In genomic region chr14:89067293-89067972, GRCh38 we compare ENCODE assay signal across 21 cellular contexts.
DNase-seq lines count a peak whose midpoint lies in the region; ATAC-seq, FAIRE-seq and TF ChIP-seq lines count a peak whose summit lies in the region.
"Had no signal": no experiment of that assay in that cellular context is flagged by ENCODE, and none has a peak within 500 bp of the region (broad histone marks: within the 10 kb centered on the region; RNA-seq: fewer than 3 reads in every experiment).

No MANE protein-coding gene starts in this region.

- no peaks in the 10 kb centered on the region for H3K9me3 Mint-ChIP-seq in activated naive CD8-positive, alpha-beta T cell treated with anti-CD3 and anti-CD28 coated beads, Interleukin-2, amount 50 U/mL, for 24 hours

- no peak overlapping the region for H3K4me3 ChIP-seq in Jurkat, Clone E6-1 (ENCODE audit: low read length)
- H3K4me3 ChIP-seq in small intestine (ENCODE audit: low read depth in 1 of 2, low read length in 2 of 2), result no peak overlapping the region
- H3K4me3 ChIP-seq: body of pancreas, GM23248, lower lobe of right lung, right lobe of liver, tibial artery had no signal

- peaks cover 31% of the 10 kb centered on the region for H3K27me3 Mint-ChIP-seq in activated naive CD8-positive, alpha-beta T cell treated with anti-CD3 and anti-CD28 coated beads, Interleukin-2, amount 50 U/mL, for 24 hours

- no peak overlapping the region for H3K27ac Mint-ChIP-seq in activated naive CD8-positive, alpha-beta T cell treated with anti-CD3 and anti-CD28 coated beads, Interleukin-2, amount 50 U/mL, for 24 hours

- ATAC-seq in activated naive CD8-positive, alpha-beta T cell treated with anti-CD3 and anti-CD28 coated beads, Interleukin-2, amount 50 U/mL, for 24 hours, result peak; percentile 92
- ATAC-seq in foreskin keratinocyte (no peak), GM18861 (IDR thresholded peaks at IDR 0.05; ENCODE audit: unreplicated experiment) (no peak)
- ATAC-seq: body of pancreas, lower lobe of right lung, right lobe of liver had no signal

- TF ChIP-seq CTCF in foreskin keratinocyte (conservative IDR thresholded peaks at IDR 0.05), result no peak

- no peak for FAIRE-seq in small intestine (lab: Jason Lieb, UNC)

- H3K27ac ChIP-seq in small intestine (ENCODE audit: low read depth in 1 of 2, low read length in 1 of 2) (no peak overlapping the region), foreskin keratinocyte (no peak overlapping the region)
- H3K27ac ChIP-seq: body of pancreas, GM23248, lower lobe of right lung, right lobe of liver, tibial artery had no signal

- peak; percentile 6 for DNase-seq in activated gamma-delta T cell treated with Interleukin-2 at 50 U/mL for 16 hours
- no peak for DNase-seq in activated gamma-delta T cell (lab: John Stamatoyannopoulos, UW)
- peak; percentile 87 for DNase-seq in Jurkat, Clone E6-1 (ENCODE audit: low read depth, low spot score)
- peak; percentile 3 for DNase-seq in activated naive CD8-positive, alpha-beta T cell treated with anti-CD3 and anti-CD28 coated beads, Interleukin-2, amount 50 U/mL, for 24 hours
- peak; percentile 56 for DNase-seq in small intestine
- no peak for DNase-seq in foreskin keratinocyte
- DNase-seq in occipital lobe (lab: John Stamatoyannopoulos, UW), result no peak
- DNase-seq: activated naive CD4-positive, alpha-beta T cell treated with anti-CD3 and anti-CD28 coated beads, Interleukin-2, amount 50 U/mL, for 16 hours; body of pancreas; cortex of kidney; GM23248; islet precursor cell; Kasumi-1; lower lobe of right lung; NCI-H1105 treated with DMSO at 0.1 percent for 48 hours; NCI-H524 treated with DMSO at 0.1 percent for 48 hours; right lobe of liver; SHP77; stimulated activated naive CD4-positive, alpha-beta T cell; tibial artery had no signal

- H3K4me1 ChIP-seq in small intestine (ENCODE audit: control insufficient read depth in 2 of 2, insufficient read depth in 1 of 2, low read depth in 1 of 2, low read length in 1 of 2) (no peaks in the 10 kb centered on the region), foreskin keratinocyte (no peaks in the 10 kb centered on the region)
- H3K4me1 ChIP-seq: body of pancreas, lower lobe of right lung, right lobe of liver, tibial artery had no signal

- peaks cover 10% of the 10 kb centered on the region for H3K4me1 Mint-ChIP-seq in activated naive CD8-positive, alpha-beta T cell treated with anti-CD3 and anti-CD28 coated beads, Interleukin-2, amount 50 U/mL, for 24 hours

- H3K27me3 ChIP-seq in small intestine (ENCODE audit: control insufficient read depth in 2 of 2, insufficient read depth in 2 of 2, low read length in 2 of 2) (no peaks in the 10 kb centered on the region), foreskin keratinocyte (peaks cover 6% of the 10 kb centered on the region)
- H3K27me3 ChIP-seq: body of pancreas, right lobe of liver, tibial artery had no signal

- no peaks in the 10 kb centered on the region for H3K9me3 ChIP-seq in small intestine (ENCODE audit: control insufficient read depth, low read depth)
- H3K9me3 ChIP-seq: body of pancreas, lower lobe of right lung, right lobe of liver, tibial artery had no signal

- no peak overlapping the region for H3K4me3 Mint-ChIP-seq in activated naive CD8-positive, alpha-beta T cell treated with anti-CD3 and anti-CD28 coated beads, Interleukin-2, amount 50 U/mL, for 24 hours

- 67 to 72% (median 68%) methylated on average over 12 of the region's 12 CpGs for WGBS in small intestine, 3 donors

- H3K36me3 ChIP-seq in small intestine (ENCODE audit: control insufficient read depth in 2 of 2, insufficient read depth in 2 of 2, low read length in 2 of 2), result no peaks in the 10 kb centered on the region
- H3K36me3 ChIP-seq: lower lobe of right lung, right lobe of liver, tibial artery had no signal

- no peaks in the 10 kb centered on the region for H3K36me3 Mint-ChIP-seq in activated naive CD8-positive, alpha-beta T cell treated with anti-CD3 and anti-CD28 coated beads, Interleukin-2, amount 50 U/mL, for 24 hours (ENCODE audit: low read depth)

Comparison
In these comparisons a context has a peak if more than half of its experiments do, and no peak if none do; other contexts are left out.
1. DNase-seq: peak in activated gamma-delta T cell treated with Interleukin-2 at 50 U/mL for 16 hours (single experiment), Jurkat, Clone E6-1 (single experiment), activated naive CD8-positive, alpha-beta T cell treated with anti-CD3 and anti-CD28 coated beads, Interleukin-2, amount 50 U/mL, for 24 hours (single experiment) and small intestine (single experiment); none in activated gamma-delta T cell (single experiment), foreskin keratinocyte (0 of 2) and occipital lobe (single experiment).